9 cellular contexts compared by ENCODE assay signal in genomic region chr17:47789611-47790520, GRCh38. TPM values are rescaled to one million over a fixed set of nuclear protein-coding genes. Genes with fewer than 3 reads are reported as not detected.
A peak's percentile ranks its signal among the peaks of the same experiment; 100 is the strongest.
DNase-seq lines count a peak whose midpoint lies in the region; ATAC-seq and TF ChIP-seq lines count a peak whose summit lies in the region.
"Had no signal": no experiment of that assay in that cellular context is flagged by ENCODE, and none has a peak within 500 bp of the region (broad histone marks: within the 10 kb centered on the region; RNA-seq: fewer than 3 reads in every experiment).

No MANE protein-coding gene starts in this region.

- H3K36me3 ChIP-seq in HEK293 (ENCODE audit: control insufficient read depth in 2 of 2, insufficient read depth in 1 of 2, low read length in 2 of 2) (no peaks in the 10 kb centered on the region), Panc1 (ENCODE audit: control insufficient read depth, insufficient read depth, low read length) (no peaks in the 10 kb centered on the region), left ventricle myocardium inferior (no peaks in the 10 kb centered on the region), aorta (ENCODE audit: control insufficient read depth in 1 of 2, insufficient read depth in 2 of 2, low read length in 1 of 2) (no peaks in the 10 kb centered on the region)

- H3K9me3 Mint-ChIP-seq in activated naive CD8-positive, alpha-beta T cell (ENCODE audit: low read depth), result no peaks in the 10 kb centered on the region

- no peak overlapping the region for H3K27ac ChIP-seq in HEK293 (ENCODE audit: extremely low read depth, low read depth, low read length)
- H3K27ac ChIP-seq in Panc1 (ENCODE audit: low read length), result no peak overlapping the region
- H3K27ac ChIP-seq in left ventricle myocardium inferior (replicated peaks), result no peak overlapping the region
- no peak overlapping the region for H3K27ac ChIP-seq in aorta (ENCODE audit: low read depth in 1 of 2, low read length in 2 of 2)

- H3K27me3 ChIP-seq in Panc1 (ENCODE audit: control insufficient read depth, insufficient read depth, low read length), result peaks cover 40% of the 10 kb centered on the region
- H3K27me3 ChIP-seq in left ventricle myocardium inferior (ENCODE audit: low read depth), result peaks cover 100% of the 10 kb centered on the region
- peaks cover 0 to 2% of the 10 kb centered on the region in 2 donors for H3K27me3 ChIP-seq in aorta (ENCODE audit: control insufficient read depth in 1 of 2, insufficient read depth in 2 of 2, low read length in 1 of 2)

- CTCF ChIA-PET in HEK293 (lab: Yijun Ruan, JAX), result interaction anchor here (0.6 to 1.2 kb wide), 11 partner anchors 12 to 1332 kb away, joined by 3 to 15 read pairs (median 3); partner anchors contain the start of genes LRRC46 and MRPL10
- CTCF ChIA-PET in Panc1 (lab: Charles Lee), result interaction anchor here (0.6 to 1.5 kb wide), 7 partner anchors 89 to 147 kb away, joined by 3 to 12 read pairs (median 6); no protein-coding TSS in a partner anchor

- 2% methylated on average over 63 to 69 of the region's 69 CpGs for WGBS in aorta, 2 donors

- DNase-seq in AG08395 (ENCODE audit: low spot score) (peak; percentile 76), Panc1 (ENCODE audit: low read depth, low spot score) (no peak), left ventricle myocardium inferior (peak; percentile 47), putamen (ENCODE audit: low spot score) (peak; percentile 7), aorta (peak in 1 of 2 donors; percentile 88), COLO829 (ENCODE audit: low spot score) (no peak)

- TF ChIP-seq CTCF in HEK293 (tag by site-specific recombination; IDR thresholded peaks at IDR 0.05) (peak; percentile 84), Panc1 (IDR thresholded peaks at IDR 0.05) (peak; percentile 91), left ventricle myocardium inferior (IDR thresholded peaks at IDR 0.05; ENCODE audit: borderline replicate concordance) (peak; percentile 64)

- intact Hi-C loops in Panc1 (cut with micrococcal nuclease; ENCODE audit: unreplicated experiment), result no loop called here
- intact Hi-C loops in left ventricle myocardium inferior (cut with micrococcal nuclease), result no loop called here
- intact Hi-C loops in aorta (cut with DNase I), result loop anchor here in 1 of 2 donors (5.0 kb wide), 1 partner anchor 63 kb away; no protein-coding TSS in a partner anchor

- H3K4me3 ChIP-seq in HEK293 (ENCODE audit: low read depth, low read length) (peak overlapping the region; percentile 50), Panc1 (ENCODE audit: low read depth in 2 of 2, low read length in 2 of 2) (peak overlapping the region; percentile 41 to 60), left ventricle myocardium inferior (peak overlapping the region; percentile 63), aorta (ENCODE audit: low read length in 2 of 2) (no peak overlapping the region)

- peaks cover 12% of the 10 kb centered on the region for H3K4me1 Mint-ChIP-seq in activated naive CD8-positive, alpha-beta T cell (ENCODE audit: low read depth)

- no TSS peak for BruUV-seq in Panc1 (replicated peaks; lab: Mats Ljungman, UMichigan)

- no peaks in the 10 kb centered on the region for H3K36me3 Mint-ChIP-seq in activated naive CD8-positive, alpha-beta T cell

- H3K27ac Mint-ChIP-seq in activated naive CD8-positive, alpha-beta T cell, result no peak overlapping the region

- peak overlapping the region; percentile 78 for H3K4me3 Mint-ChIP-seq in activated naive CD8-positive, alpha-beta T cell

- POLR2A ChIA-PET in HEK293 (lab: Yijun Ruan, JAX), result interaction anchor here (0.6 to 0.7 kb wide), 2 partner anchors 20 to 92 kb away, joined by 6 to 7 read pairs; no protein-coding TSS in a partner anchor
- POLR2A ChIA-PET in Panc1 (lab: Charles Lee), result interaction anchor here (0.6 kb wide), 1 partner anchor 14 kb away, joined by 6 read pairs; no protein-coding TSS in a partner anchor

- H3K9me3 ChIP-seq in HEK293 (ENCODE audit: control insufficient read depth, insufficient read depth, low read depth, low read length) (no peaks in the 10 kb centered on the region), Panc1 (ENCODE audit: control insufficient read depth, insufficient read depth, low read depth, low read length) (no peaks in the 10 kb centered on the region), left ventricle myocardium inferior (replicated peaks) (no peaks in the 10 kb centered on the region), aorta (ENCODE audit: control insufficient read depth, low read length) (no peaks in the 10 kb centered on the region)

- peaks cover 43% of the 10 kb centered on the region for H3K27me3 Mint-ChIP-seq in activated naive CD8-positive, alpha-beta T cell

- ATAC-seq in Panc1 (peak; percentile 99), aorta (ENCODE audit: low FRiP score) (peak; percentile 82)

- in situ Hi-C loops in Panc1 (cut with HindIII; ENCODE audit: low pct_unique_long_range_greater_than_20kb, low sequenced_read_pairs), result no loop called here

- H3K4me1 ChIP-seq in HEK293 (ENCODE audit: control insufficient read depth, insufficient read depth, low read length) (0 out of 2 replicates have a peak, but pooled peaks cover 2% of the 10 kb centered on the region), Panc1 (ENCODE audit: control insufficient read depth, insufficient read depth, low read length) (peaks cover 4% of the 10 kb centered on the region; the same call in 1 of the 2 replicates), left ventricle myocardium inferior (peaks cover 10% of the 10 kb centered on the region), aorta (ENCODE audit: control insufficient read depth in 1 of 2, insufficient read depth in 2 of 2, low read length in 2 of 2) (no peaks in the 10 kb centered on the region)

TF ChIP-seq in HEK293, 187 proteins besides CTCF, POLR2A, EP300 and RAD21 (continues in another document):
- TF ChIP-seq HOXD13 (CRISPR knock-in tag; IDR thresholded peaks at IDR 0.05; ENCODE audit: borderline replicate concordance) (no peak), ZBTB8A (tag by site-specific recombination; IDR thresholded peaks at IDR 0.05) (peak; percentile 42; the same call in 1 of the 2 replicates), ZNF335 (tag by site-specific recombination; conservative IDR thresholded peaks at IDR 0.05) (peak; percentile 96), ZBTB7A (tag by site-specific recombination; IDR thresholded peaks at IDR 0.05; ENCODE audit: low read depth) (0 out of 2 replicates have a peak, but pooled peaks have one; percentile 16), GLIS1 (tag by site-specific recombination; IDR thresholded peaks at IDR 0.05) (peak; percentile 61), ZNF768 (tag by site-specific recombination; IDR thresholded peaks at IDR 0.05) (no peak), ZNF621 (tag by site-specific recombination; IDR thresholded peaks at IDR 0.05) (no peak), ZNF292 (tag by site-specific recombination; IDR thresholded peaks at IDR 0.05; ENCODE audit: borderline replicate concordance, low read depth) (no peak), PRDM10 (tag by site-specific recombination; IDR thresholded peaks at IDR 0.05) (0 out of 2 replicates have a peak, but pooled peaks have one; percentile 17), ZNF423 (tag by site-specific recombination; IDR thresholded peaks at IDR 0.05) (no peak), KLF9 (tag by site-specific recombination; IDR thresholded peaks at IDR 0.05; ENCODE audit: low read depth) (peak; percentile 40; the same call in 1 of the 2 replicates), ZNF366 (tag by site-specific recombination; conservative IDR thresholded peaks at IDR 0.05) (0 out of 2 replicates have a peak, but pooled peaks have one; percentile 31), SP3 (tag by site-specific recombination; IDR thresholded peaks at IDR 0.05) (0 out of 2 replicates have a peak, but pooled peaks have one; percentile 18)

RNA-seq across cellular contexts. Expression of gene OSBPL7, which starts 31.7 kb away (rescaled TPM):
- 9.1 TPM for total RNA-seq in Panc1 (2021; ENCODE audit: unreplicated experiment)
- polyA plus RNA-seq in Panc1 (2012; ENCODE audit: insufficient read length), result 12.4 TPM
- total RNA-seq in left ventricle myocardium inferior, result 4.4 TPM
- total RNA-seq in aorta, result 10 to 100 TPM; 10.7 to 21.1 TPM
- polyA plus RNA-seq in aorta, result 10 to 100 TPM in 1 of 2 donors, 1 to 10 TPM in 1; 8.9 to 20.1 TPM

RNA-seq across cellular contexts. Expression of gene MRPL10, which starts 41.5 kb away (rescaled TPM):
- 41.9 TPM for total RNA-seq in Panc1 (2021; ENCODE audit: unreplicated experiment)
- polyA plus RNA-seq in Panc1 (2012; ENCODE audit: insufficient read length), result 40.6 TPM
- total RNA-seq in left ventricle myocardium inferior, result 60.5 TPM
- 10 to 100 TPM; 21.6 to 28.6 TPM for total RNA-seq in aorta
- polyA plus RNA-seq in aorta, result 10 to 100 TPM; 34.4 to 42.2 TPM

RNA-seq across cellular contexts. Expression of gene LRRC46, which starts 41.6 kb away (rescaled TPM):
- total RNA-seq in Panc1 (2021; ENCODE audit: unreplicated experiment) (1.9 TPM), left ventricle myocardium inferior (0.63 TPM), aorta (under 1 TPM in 1 of 2 donors, not detected in 1; 0.51 TPM)
- 1.7 TPM for polyA plus RNA-seq in Panc1 (2012; ENCODE audit: insufficient read length)
- under 1 TPM in 1 of 2 donors, not detected in 1; 0.87 TPM for polyA plus RNA-seq in aorta
- total RNA-seq: mononuclear cell had no signal

RNA-seq across cellular contexts. Expression of gene SCRN2, which starts 51.2 kb away (rescaled TPM):
- total RNA-seq in Panc1 (2021; ENCODE audit: unreplicated experiment) (34.9 TPM), left ventricle myocardium inferior (27.1 TPM), aorta (10 to 100 TPM; 19.3 to 37.6 TPM)
- polyA plus RNA-seq in Panc1 (2012; ENCODE audit: insufficient read length), result 52.2 TPM
- polyA plus RNA-seq in aorta, result 10 to 100 TPM; 21.2 to 64.1 TPM

RNA-seq across cellular contexts. Expression of gene TBX21, which starts 56.8 kb away (rescaled TPM):
- total RNA-seq in Panc1 (2021; ENCODE audit: unreplicated experiment) (0.10 TPM), left ventricle myocardium inferior (0.25 TPM), aorta (under 1 TPM; 0.39 to 0.99 TPM)
- polyA plus RNA-seq in Panc1 (2012; ENCODE audit: insufficient read length), result not detected
- not detected for polyA plus RNA-seq in aorta

Comparison
In these comparisons a context has a peak if more than half of its experiments do, and no peak if none do; other contexts are left out.
1. DNase-seq: peak in AG08395 (single experiment), left ventricle myocardium inferior (single experiment) and putamen (single experiment); none in Panc1 (single experiment) and COLO829 (single experiment).
2. H3K4me3 ChIP-seq: peak in HEK293 (single experiment), Panc1 (2 of 2) and left ventricle myocardium inferior (single experiment); none in aorta (0 of 2).
3. Peak in every context shown above with its lines, with median percentiles within 50 percentile points of each other: CTCF ChIP-seq.